Comparison of ENCODE assay signal across 8 cellular contexts in genomic region chr10:1488970-1489548, GRCh38.
DNase-seq lines count a peak whose midpoint lies in the region; ATAC-seq lines count a peak whose summit lies in the region.

No MANE protein-coding gene starts in this region.

- DNase-seq in COLO668 (lab: John Stamatoyannopoulos, UW; ENCODE audit: unreplicated experiment) (peak; percentile 34), Karpas-422 (peak; percentile 88), T1000 (lab: John Stamatoyannopoulos, UW) (no peak), HT-29 (ENCODE audit: low spot score) (no peak), NCI-H1417 (lab: John Stamatoyannopoulos, UW) (no peak), amygdala (lab: John Stamatoyannopoulos, UW) (no peak)

- H3K9me3 ChIP-seq in Karpas-422 (ENCODE audit: low read length), result no peaks in the 10 kb centered on the region

- no peaks in the 10 kb centered on the region for H3K9me2 ChIP-seq in Karpas-422 (replicated peaks; ENCODE audit: insufficient read depth, low read length)

- H3K27me3 ChIP-seq in Karpas-422 (ENCODE audit: low read length), result no peaks in the 10 kb centered on the region

- no peaks in the 10 kb centered on the region for H3K36me3 ChIP-seq in Karpas-422 (ENCODE audit: insufficient read depth, low read length)

- peak overlapping the region; percentile 89 for H3K27ac ChIP-seq in Karpas-422 (ENCODE audit: low read length)

- H3K4me2 ChIP-seq in Karpas-422 (ENCODE audit: low read depth, low read length, poor library complexity, severe bottlenecking), result peak overlapping the region; percentile 67

- peak overlapping the region; percentile 39 for H3K4me3 ChIP-seq in Karpas-422 (ENCODE audit: low read length)

- H2AFZ ChIP-seq in Karpas-422 (ENCODE audit: low read length), result peak overlapping the region; percentile 56; the same call in 1 of the 2 replicates

- ATAC-seq in GM19025 (IDR thresholded peaks at IDR 0.05; ENCODE audit: low read depth, unreplicated experiment) (peak; percentile 99), HG02798 (IDR thresholded peaks at IDR 0.05; ENCODE audit: poor library complexity, unreplicated experiment) (peak; percentile 98)

- H3K4me1 ChIP-seq in Karpas-422 (ENCODE audit: low read length), result peaks cover 48% of the 10 kb centered on the region

- no peaks in the 10 kb centered on the region for H3K79me2 ChIP-seq in Karpas-422 (ENCODE audit: low read length)

- H4K20me1 ChIP-seq in Karpas-422 (ENCODE audit: insufficient read depth, low read depth, low read length), result no peaks in the 10 kb centered on the region

- peak overlapping the region; percentile 49 for H3K9ac ChIP-seq in Karpas-422 (ENCODE audit: low read length)

Comparison
In these comparisons a context has a peak if more than half of its experiments do, and no peak if none do; other contexts are left out.
1. DNase-seq: peak in COLO668 (single experiment) and Karpas-422 (single experiment); none in T1000 (single experiment), HT-29 (single experiment), NCI-H1417 (0 of 3) and amygdala (0 of 56).